In the genomic region with DNA sequence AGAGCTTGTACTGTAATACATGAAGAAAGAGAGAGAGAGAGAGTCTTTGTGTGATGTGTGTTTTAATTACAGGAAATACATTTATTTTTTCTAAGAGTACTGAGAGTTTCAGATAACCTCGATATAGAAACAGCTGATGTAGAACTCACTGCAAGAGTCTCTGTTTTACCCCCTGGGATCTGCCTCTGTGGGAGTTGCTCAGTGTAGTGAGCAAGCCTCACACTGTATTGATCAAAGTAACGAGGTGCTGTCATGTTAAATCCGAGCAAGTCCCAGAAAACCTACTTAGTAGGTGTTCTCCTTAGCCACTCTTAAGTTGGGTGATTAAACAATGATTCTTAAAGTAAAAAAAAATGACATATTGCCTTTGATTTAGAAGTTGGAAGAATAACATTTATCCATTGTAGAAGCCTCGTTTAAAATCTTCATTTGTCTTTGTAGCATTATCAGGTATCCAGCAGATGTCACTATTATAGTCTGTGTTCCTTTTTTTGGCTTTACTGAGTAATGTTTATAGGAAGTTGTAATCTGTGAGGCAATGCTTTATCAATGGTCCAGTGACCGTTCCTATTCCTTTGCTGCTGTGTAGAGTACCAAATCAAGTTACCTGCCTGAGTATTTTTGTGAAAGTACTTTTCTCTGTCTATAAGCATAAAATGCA, we compare ENCODE assay signal across 9 cellular contexts.
A peak's percentile ranks its signal among the peaks of the same experiment; 100 is the strongest.
DNase-seq lines count a peak whose midpoint lies in the region; ATAC-seq and TF ChIP-seq lines count a peak whose summit lies in the region.
"Had no signal": no experiment of that assay in that cellular context is flagged by ENCODE, and none has a peak within 500 bp of the region (broad histone marks: within the 10 kb centered on the region; RNA-seq: fewer than 3 reads in every experiment).

No MANE protein-coding gene starts in this region.

- H3K4me3 Mint-ChIP-seq in activated T-helper 2 cell treated with anti-CD3 and anti-CD28 coated beads, Interferon-gamma antibody, Interleukin-2, Interleukin-4, amounts not matched to agents 10 μg/mL and 5 μg/mL and 100 μg/mL, durations not matched to agents 14 hours and 24 hours and 36 hours (ENCODE audit: low read depth) = no peak overlapping the region
- no peak overlapping the region for H3K4me3 Mint-ChIP-seq in nephron progenitor cell
- H3K4me3 Mint-ChIP-seq: activated naive CD8-positive, alpha-beta T cell had no signal

- H3K4me1 Mint-ChIP-seq in activated T-helper 2 cell treated with anti-CD3 and anti-CD28 coated beads, Interferon-gamma antibody, Interleukin-2, Interleukin-4, amounts not matched to agents 10 μg/mL and 5 μg/mL and 100 μg/mL, durations not matched to agents 14 hours and 24 hours and 36 hours (ENCODE audit: low read depth) = peaks cover 13% of the 10 kb centered on the region
- H3K4me1 Mint-ChIP-seq in nephron progenitor cell = peaks cover 19% of the 10 kb centered on the region

- DNase-seq in GM10248 (ENCODE audit: extremely low spot score) (no peak), NAMALWA (ENCODE audit: low spot score) (peak; percentile 46), nephron progenitor cell (no peak), midbrain (lab: John Stamatoyannopoulos, UW) (no peak)
- DNase-seq in activated T-helper 2 cell treated with anti-CD3 and anti-CD28 coated beads, Interferon-gamma antibody, Interleukin-2, Interleukin-4, amounts not matched to agents 10 μg/mL and 5 μg/mL and 100 μg/mL, durations not matched to agents 14 hours and 24 hours and 36 hours (ENCODE audit: low spot score) = no peak

- no peaks in the 10 kb centered on the region for H3K36me3 Mint-ChIP-seq in activated T-helper 2 cell treated with anti-CD3 and anti-CD28 coated beads, Interferon-gamma antibody, Interleukin-2, Interleukin-4, amounts not matched to agents 10 μg/mL and 5 μg/mL and 100 μg/mL, durations not matched to agents 14 hours and 24 hours and 36 hours (ENCODE audit: low read depth)
- no peaks in the 10 kb centered on the region for H3K36me3 Mint-ChIP-seq in nephron progenitor cell (ENCODE audit: low read depth)
- H3K36me3 Mint-ChIP-seq: activated naive CD8-positive, alpha-beta T cell had no signal

- CTCF ChIA-PET in GM10248 (lab: Yijun Ruan, JAX) = interaction anchor here (1.1 to 4.4 kb wide), 3 partner anchors 12 to 413 kb away, joined by 3 to 33 read pairs (median 7); no protein-coding TSS in a partner anchor

- H3K27me3 Mint-ChIP-seq in activated T-helper 2 cell treated with anti-CD3 and anti-CD28 coated beads, Interferon-gamma antibody, Interleukin-2, Interleukin-4, amounts not matched to agents 10 μg/mL and 5 μg/mL and 100 μg/mL, durations not matched to agents 14 hours and 24 hours and 36 hours (ENCODE audit: low read depth) = peaks cover 6% of the 10 kb centered on the region
- H3K27me3 Mint-ChIP-seq in nephron progenitor cell (ENCODE audit: low read depth, poor library complexity) = peaks cover 3% of the 10 kb centered on the region

- POLR2A ChIA-PET in GM10248 (lab: Yijun Ruan, JAX) = no interaction called here

- peak overlapping the region; percentile 23 for H3K27ac Mint-ChIP-seq in activated T-helper 2 cell treated with anti-CD3 and anti-CD28 coated beads, Interferon-gamma antibody, Interleukin-2, Interleukin-4, amounts not matched to agents 10 μg/mL and 5 μg/mL and 100 μg/mL, durations not matched to agents 14 hours and 24 hours and 36 hours
- H3K27ac Mint-ChIP-seq in nephron progenitor cell = no peak overlapping the region
- H3K27ac Mint-ChIP-seq: activated naive CD8-positive, alpha-beta T cell had no signal

- H3K9me3 Mint-ChIP-seq in activated T-helper 2 cell treated with anti-CD3 and anti-CD28 coated beads, Interferon-gamma antibody, Interleukin-2, Interleukin-4, amounts not matched to agents 10 μg/mL and 5 μg/mL and 100 μg/mL, durations not matched to agents 14 hours and 24 hours and 36 hours = no peaks in the 10 kb centered on the region
- H3K9me3 Mint-ChIP-seq in nephron progenitor cell = no peaks in the 10 kb centered on the region

- ATAC-seq in HG03159 (IDR thresholded peaks at IDR 0.05; ENCODE audit: unreplicated experiment) (no peak), GM18511 (IDR thresholded peaks at IDR 0.05; ENCODE audit: unreplicated experiment) (no peak), HG03442 (IDR thresholded peaks at IDR 0.05; ENCODE audit: unreplicated experiment) (no peak)

- intact Hi-C loops in activated T-helper 2 cell treated with anti-CD3 and anti-CD28 coated beads, Interferon-gamma antibody, Interleukin-2, Interleukin-4, amounts not matched to agents 10 μg/mL and 5 μg/mL and 100 μg/mL, durations not matched to agents 14 hours and 24 hours and 36 hours (cut with micrococcal nuclease) = loop anchor here (1.0 to 10.0 kb wide), 2 partner anchors 162 to 415 kb away; no protein-coding TSS in a partner anchor

- TF ChIP-seq CTCF in GM10248 (IDR thresholded peaks at IDR 0.05; ENCODE audit: control extremely low read depth, extremely low read depth, low read depth, missing control alignments) (peak; percentile 45), nephron progenitor cell (IDR thresholded peaks at IDR 0.05) (peak; percentile 23)
